8 cellular contexts compared by ENCODE assay signal in the genomic region with DNA sequence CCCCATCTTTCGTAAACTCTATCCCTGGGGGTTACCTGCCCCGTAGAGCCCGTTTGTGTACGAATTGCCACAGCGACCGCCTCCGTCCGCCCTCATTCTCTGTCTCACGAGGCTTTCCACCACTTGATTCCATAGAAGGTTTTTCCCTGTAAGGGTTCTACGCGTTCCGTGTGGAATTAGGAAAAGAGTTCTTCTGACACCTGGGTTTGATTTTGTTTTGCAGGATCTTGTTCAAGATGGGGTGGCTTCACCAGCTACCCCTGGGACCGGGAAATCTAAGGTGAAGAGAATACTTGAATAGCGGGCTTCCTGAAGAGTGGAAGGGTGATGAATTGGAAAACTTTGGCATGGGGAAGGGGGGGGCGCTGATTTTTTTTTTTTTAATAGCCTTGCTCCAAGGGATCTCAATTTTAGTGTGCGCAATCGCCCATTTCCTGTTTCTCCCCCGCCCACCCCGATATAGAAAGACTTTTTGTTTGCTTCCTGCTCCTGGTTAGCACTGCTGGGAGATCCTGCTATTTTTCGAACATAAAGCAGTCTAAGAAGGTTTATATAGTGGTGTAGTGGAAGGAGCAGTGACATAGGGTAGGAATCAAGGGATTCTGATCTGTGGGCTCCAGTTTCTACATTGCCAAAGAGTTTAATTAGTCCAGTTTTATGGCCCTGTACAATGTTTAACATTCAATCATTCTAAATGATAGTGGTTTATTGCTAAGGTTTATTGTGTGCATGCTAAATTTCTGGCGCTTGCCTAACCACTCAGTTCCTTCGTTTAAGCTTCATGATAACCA. TPM values are rescaled to one million over a fixed set of nuclear protein-coding genes. Genes with fewer than 3 reads are reported as not detected.
DNase-seq lines count a peak whose midpoint lies in the region; ATAC-seq and TF ChIP-seq lines count a peak whose summit lies in the region.

No MANE protein-coding gene starts in this region.

- TF ChIP-seq CTCF in GM06990 (IDR thresholded peaks at IDR 0.05; ENCODE audit: insufficient read depth, low read length, poor library complexity, severe bottlenecking) (no peak), dorsolateral prefrontal cortex (IDR thresholded peaks at IDR 0.05 in 54 of 56, conservative IDR thresholded peaks at IDR 0.05 in 2 of 56; ENCODE audit: low read depth in 1 of 56, partially characterized antibody in 56 of 56) (no peak)

- H3K27ac ChIP-seq in KOPT-K1 (ENCODE audit: low read depth, low read length, poor library complexity, severe bottlenecking) (peak overlapping the region; percentile 68), dorsolateral prefrontal cortex (peak overlapping the region; percentile 31 to 95 (median 84)), temporal lobe (ENCODE audit: low read depth, low read length) (peak overlapping the region; percentile 80)

- intact Hi-C loops in dorsolateral prefrontal cortex (cut with DNase I), result loop anchor here (5.0 to 10.0 kb wide), 3 partner anchors 83 to 135 kb away; partner anchors contain the start of gene LIMS1 (in 2 of the 2)

- H3K4me3 ChIP-seq in GM06990 (replicated peaks; ENCODE audit: low read depth, low read length) (peak overlapping the region; percentile 81), dorsolateral prefrontal cortex (peak overlapping the region; percentile 61 to 99 (median 93))

- peaks cover 2% of the 10 kb centered on the region; the same call in 1 of the 2 replicates for H3K36me3 ChIP-seq in GM06990 (ENCODE audit: control insufficient read depth, insufficient read depth, low read length)
- H3K36me3 ChIP-seq in KOPT-K1 (ENCODE audit: insufficient read depth, low read length), result peaks cover 43% of the 10 kb centered on the region

- DNase-seq in GM06990 (ENCODE audit: extremely low read depth, insufficient read length), result no peak
- DNase-seq in T-helper 2 cell, result peak in 3 of 5 experiments; percentile 41 to 64 (median 47)
- DNase-seq in dorsolateral prefrontal cortex, result peak in 1 of 10 donors; percentile 5
- DNase-seq in medulla oblongata (ENCODE audit: extremely low spot score), result peak; percentile 22
- DNase-seq in SK-N-DZ (ENCODE audit: low spot score), result no peak

- H3K27me3 ChIP-seq in GM06990 (replicated peaks; ENCODE audit: control insufficient read depth, insufficient read depth, low read length) (no peaks in the 10 kb centered on the region), dorsolateral prefrontal cortex (no peaks in the 10 kb centered on the region)

- peak; percentile 24 for ATAC-seq in GM21576 (IDR thresholded peaks at IDR 0.05; ENCODE audit: unreplicated experiment)

- no peaks in the 10 kb centered on the region for H3K9me3 ChIP-seq in KOPT-K1 (ENCODE audit: insufficient read depth, low read length, poor library complexity, severe bottlenecking)

RNA-seq across cellular contexts. Expression of gene GCC2, which starts 0.6 kb away (rescaled TPM):
- total RNA-seq in dorsolateral prefrontal cortex, result 100 to 1,000 TPM in 50 of 120 experiments, 10 to 100 TPM in 70; 60.6 to 126 (median 96.4) TPM
- total RNA-seq in temporal lobe, result 25.8 TPM
- 7.7 and 9.8 TPM in 2 replicates for polyA plus RNA-seq in SK-N-DZ (2014; cell fraction: cytosol; rRNA removed)
- 17.4 and 19.5 TPM in 2 replicates for polyA plus RNA-seq in SK-N-DZ (2014; cell fraction: nucleus; rRNA removed)

Comparison
In these comparisons a context has a peak if more than half of its experiments do, and no peak if none do; other contexts are left out.
1. DNase-seq: peak in T-helper 2 cell (3 of 5) and medulla oblongata (single experiment); none in GM06990 (single experiment) and SK-N-DZ (single experiment).
2. Peak in every context shown above with its lines, with median percentiles within 50 percentile points of each other: H3K27ac ChIP-seq.